In genomic region chr16:66439051-66439730, GRCh38 we compare ENCODE assay signal across 33 cellular contexts. TPM values are rescaled to one million over a fixed set of nuclear protein-coding genes. Genes with fewer than 3 reads are reported as not detected.
"Had no signal": no experiment of that assay in that cellular context is flagged by ENCODE, and none has a peak within 500 bp of the region (broad histone marks: within the 10 kb centered on the region; RNA-seq: fewer than 3 reads in every experiment).

No MANE protein-coding gene starts in this region.

- ATAC-seq: activated CD4-positive, CD25-positive, alpha-beta regulatory T cell treated with anti-CD3 and anti-CD28 coated beads, Interleukin-2, amount 50 U/mL, for 24 hours; activated CD8-positive, alpha-beta memory T cell treated with anti-CD3 and anti-CD28 coated beads, Interleukin-2, amount 10 ng/mL, durations not matched to agents 7 days and 5 days; activated CD8-positive, alpha-beta T cell treated with anti-CD3 and anti-CD28 coated beads for 36 hours; body of pancreas; effector memory CD8-positive, alpha-beta T cell; foreskin keratinocyte; gastrocnemius medialis; heart left ventricle; T-helper 17 cell had no signal

- H3K27ac ChIP-seq: body of pancreas, cardiac muscle cell, esophagus muscularis mucosa, foreskin keratinocyte, gastrocnemius medialis, heart left ventricle, VCaP had no signal

- DNase-seq: activated B cell treated with CpG ODN at 0.5 μM for 24 hours; activated CD4-positive, alpha-beta T cell treated with anti-CD3 and anti-CD28 coated beads for 48 hours; activated CD4-positive, alpha-beta T cell treated with anti-CD3 and anti-CD28 coated beads, Interleukin-2, amount 50 U/mL, for 1 hour; activated CD4-positive, alpha-beta T cell treated with anti-CD3 and anti-CD28 coated beads, Interleukin-2, amount 50 U/mL, for 48 hours; activated CD8-positive, alpha-beta memory T cell treated with anti-CD3 and anti-CD28 coated beads, Interleukin-2, amount 10 ng/mL, durations not matched to agents 7 days and 5 days; activated CD8-positive, alpha-beta memory T cell treated with anti-CD3 and anti-CD28 coated beads, Interleukin-2, amount 50 U/mL, for 4 hours; activated CD8-positive, alpha-beta T cell treated with anti-CD3 and anti-CD28 coated beads for 36 hours; activated effector memory CD4-positive, alpha-beta T cell treated with anti-CD3 and anti-CD28 coated beads, Interleukin-2, amount 50 U/mL, for 16 hours; activated naive CD4-positive, alpha-beta T cell treated with anti-CD3 and anti-CD28 coated beads for 36 hours; activated naive CD8-positive, alpha-beta T cell treated with anti-CD3 and anti-CD28 coated beads, Interleukin-2, amount 10 ng/mL, durations not matched to agents 7 days and 5 days; activated T-cell treated with anti-CD3 and anti-CD28 coated beads, Interleukin-2, amount 50 U/mL, for 1 hour; activated T-cell treated with anti-CD3 and anti-CD28 coated beads, Interleukin-2, amount 50 U/mL, for 48 hours; amniotic stem cell; anterior cingulate cortex; body of pancreas; cortex of kidney; dermis blood vessel endothelial cell; effector CD4-positive, alpha-beta T cell; effector memory CD8-positive, alpha-beta T cell; erythroblast; foreskin keratinocyte; gastrocnemius medialis; glutamatergic neuron; heart left ventricle; T-helper 1 cell; T-helper 17 cell had no signal

- H3K36me3 ChIP-seq: cardiac muscle cell, esophagus muscularis mucosa, gastrocnemius medialis, heart left ventricle had no signal

- H3K4me1 ChIP-seq: body of pancreas, esophagus muscularis mucosa, foreskin keratinocyte, gastrocnemius medialis, heart left ventricle had no signal

- H3K9me3 ChIP-seq: body of pancreas, esophagus muscularis mucosa, gastrocnemius medialis, heart left ventricle had no signal

- H3K4me3 ChIP-seq: body of pancreas, cardiac muscle cell, esophagus muscularis mucosa, gastrocnemius medialis, heart left ventricle had no signal

- H3K27me3 ChIP-seq: body of pancreas, foreskin keratinocyte, heart left ventricle had no signal

RNA-seq across cellular contexts. Expression of gene BEAN1, which starts 12.1 kb away (rescaled TPM):
- total RNA-seq: activated B cell treated with CpG ODN at 0.5 μM for 24 hours; activated CD8-positive, alpha-beta memory T cell treated with anti-CD3 and anti-CD28 coated beads for 36 hours; activated CD8-positive, alpha-beta memory T cell treated with anti-CD3 and anti-CD28 coated beads, Interleukin-2, amount 10 ng/mL, durations not matched to agents 7 days and 5 days; activated CD8-positive, alpha-beta T cell treated with anti-CD3 and anti-CD28 coated beads for 36 hours; activated naive CD4-positive, alpha-beta T cell treated with anti-CD3 and anti-CD28 coated beads for 36 hours; activated naive CD8-positive, alpha-beta T cell treated with anti-CD3 and anti-CD28 coated beads, Interleukin-2, amount 10 ng/mL, durations not matched to agents 7 days and 5 days; activated T-helper 1 cell treated with anti-CD3 and anti-CD28 coated beads, Interleukin-12 subunit alpha, Interleukin-12 subunit beta, Interleukin-2, Interleukin-4 antibody, amounts not matched to agents 30 ng/mL and 10 ng/mL and 1 ng/mL, durations not matched to agents 14 hours and 24 hours and 36 hours; activated T-helper 2 cell treated with anti-CD3 and anti-CD28 coated beads, Interferon-gamma antibody, Interleukin-2, Interleukin-4, amounts not matched to agents 10 μg/mL and 5 μg/mL and 100 μg/mL, durations not matched to agents 14 hours and 24 hours and 36 hours; body of pancreas; gastrocnemius medialis; T-helper 17 cell had no signal
